In genomic region chr22:45310331-45311032, GRCh38 we compare ENCODE assay signal across 2 cellular contexts.
TF ChIP-seq lines count a peak whose summit lies in the region.

No MANE protein-coding gene starts in this region.

TF ChIP-seq in A549, 52 proteins besides CTCF, POLR2A, EP300 and RAD21 (continued from another document):
- TF ChIP-seq ZFP36 (IDR thresholded peaks at IDR 0.05; ENCODE audit: borderline replicate concordance, partially characterized antibody), result no peak
- no peak for TF ChIP-seq PHF8 (IDR thresholded peaks at IDR 0.05; ENCODE audit: borderline replicate concordance, low read depth)
- TF ChIP-seq TFCP2L1 (CRISPR knock-in tag; IDR thresholded peaks at IDR 0.05), result no peak
- no peak for TF ChIP-seq BHLHE40 (IDR thresholded peaks at IDR 0.05; ENCODE audit: low read depth, low read length)
- TF ChIP-seq REST (IDR thresholded peaks at IDR 0.05), result no peak
- TF ChIP-seq FOSB (CRISPR knock-in tag; IDR thresholded peaks at IDR 0.05), result no peak
- TF ChIP-seq SREBF2 (IDR thresholded peaks at IDR 0.05), result no peak
- no peak for TF ChIP-seq CBX8 (IDR thresholded peaks at IDR 0.05)
- TF ChIP-seq E2F6 (IDR thresholded peaks at IDR 0.05; ENCODE audit: borderline replicate concordance, low read depth), result no peak
- TF ChIP-seq ZNF302 (CRISPR knock-in tag; IDR thresholded peaks at IDR 0.05), result no peak
- no peak for TF ChIP-seq HOXB13 (CRISPR knock-in tag; IDR thresholded peaks at IDR 0.05; ENCODE audit: low read depth)
- TF ChIP-seq KDM5A (IDR thresholded peaks at IDR 0.05), result no peak
- no peak for TF ChIP-seq HOXB5 (CRISPR knock-in tag; IDR thresholded peaks at IDR 0.05)
TF ChIP-seq in A549: peak in this region for 0.

TF ChIP-seq in liver, 16 proteins besides CTCF, POLR2A, EP300 and RAD21 (continued from another document):
- no peak for TF ChIP-seq ATF3 (IDR thresholded peaks at IDR 0.05)
- no peak for TF ChIP-seq MAX (IDR thresholded peaks at IDR 0.05)
